Comparison of ENCODE assay signal across 9 cellular contexts in the genomic region with DNA sequence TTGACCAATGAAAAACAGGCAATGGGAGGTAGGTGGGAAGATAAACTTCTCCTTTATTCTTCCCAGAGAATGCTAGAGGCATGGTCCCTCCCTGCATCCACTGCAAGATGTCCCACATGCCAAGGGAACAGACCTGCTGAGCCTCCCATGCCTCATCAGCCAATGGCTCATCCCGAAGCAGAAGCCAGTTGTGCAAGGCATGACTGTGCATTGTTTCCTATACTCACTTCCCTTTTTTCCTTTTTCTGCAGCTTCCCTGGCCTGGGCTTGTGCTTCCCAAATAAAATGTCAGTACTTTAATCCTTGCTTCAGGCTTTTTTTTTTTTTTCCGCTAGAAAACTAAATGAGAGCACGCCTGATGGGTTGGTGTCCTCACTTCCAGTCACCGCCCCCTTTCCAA.
DNase-seq lines count a peak whose midpoint lies in the region; ATAC-seq and TF ChIP-seq lines count a peak whose summit lies in the region.
"Had no signal": no experiment of that assay in that cellular context is flagged by ENCODE, and none has a peak within 500 bp of the region (broad histone marks: within the 10 kb centered on the region; RNA-seq: fewer than 3 reads in every experiment).

No MANE protein-coding gene starts in this region.

- TF ChIP-seq POLR2A in thyroid gland (IDR thresholded peaks at IDR 0.05), result no peak

- DNase-seq in HT1080 (ENCODE audit: low read depth) (peak; percentile 54), adipocyte (ENCODE audit: low read depth) (no peak), left ventricle myocardium superior (peak; percentile 35), thyroid gland (no peak), OCI-M2 (lab: John Stamatoyannopoulos, UW; ENCODE audit: unreplicated experiment) (no peak)
- DNase-seq: NCI-H1417 had no signal

- H3K27me3 ChIP-seq in adipocyte (replicated peaks; ENCODE audit: control insufficient read depth, insufficient read depth, low read length) (no peaks in the 10 kb centered on the region), thyroid gland (no peaks in the 10 kb centered on the region)

- TF ChIP-seq CTCF in thyroid gland (IDR thresholded peaks at IDR 0.05), result no peak

- H3K27ac ChIP-seq in thyroid gland, result peak overlapping the region in 2 of 3 donors; percentile 39 to 59

- intact Hi-C loops in left ventricle myocardium superior (cut with micrococcal nuclease), result no loop called here
- intact Hi-C loops in thyroid gland (cut with DNase I), result no loop called here

- H3K9me3 ChIP-seq in adipocyte (ENCODE audit: control insufficient read depth, low read length) (no peaks in the 10 kb centered on the region), thyroid gland (no peaks in the 10 kb centered on the region)

- peaks cover 76% of the 10 kb centered on the region for H3K4me1 ChIP-seq in adipocyte (ENCODE audit: control insufficient read depth, insufficient read depth, low read length)
- peaks cover 41 to 76% of the 10 kb centered on the region in 2 donors for H3K4me1 ChIP-seq in thyroid gland

- H3K36me3 ChIP-seq in adipocyte (ENCODE audit: control insufficient read depth, insufficient read depth, low read length, severe bottlenecking) (no peaks in the 10 kb centered on the region), thyroid gland (no peaks in the 10 kb centered on the region)

- ATAC-seq in left ventricle myocardium superior (peak; percentile 30), HG02973 (IDR thresholded peaks at IDR 0.05; ENCODE audit: unreplicated experiment) (no peak), GM19463 (IDR thresholded peaks at IDR 0.05; ENCODE audit: unreplicated experiment) (no peak), GM21367 (IDR thresholded peaks at IDR 0.05; ENCODE audit: unreplicated experiment) (no peak)

- H3K4me3 ChIP-seq in adipocyte (ENCODE audit: low read length) (peak overlapping the region; percentile 79), thyroid gland (replicated peaks in 1 of 3) (no peak overlapping the region)

- peak overlapping the region; percentile 87 for H3K9ac ChIP-seq in adipocyte (ENCODE audit: low read length)

- WGBS in thyroid gland, 2 donors, result 87 to 93% methylated on average over 4 of the region's 4 CpGs

Comparison
In these comparisons a context has a peak if more than half of its experiments do, and no peak if none do; other contexts are left out.
1. DNase-seq: peak in HT1080 (single experiment) and left ventricle myocardium superior (single experiment); none in adipocyte (single experiment), thyroid gland (0 of 2) and OCI-M2 (single experiment).